ENCODE assay signal across 8 cellular contexts in the genomic region with DNA sequence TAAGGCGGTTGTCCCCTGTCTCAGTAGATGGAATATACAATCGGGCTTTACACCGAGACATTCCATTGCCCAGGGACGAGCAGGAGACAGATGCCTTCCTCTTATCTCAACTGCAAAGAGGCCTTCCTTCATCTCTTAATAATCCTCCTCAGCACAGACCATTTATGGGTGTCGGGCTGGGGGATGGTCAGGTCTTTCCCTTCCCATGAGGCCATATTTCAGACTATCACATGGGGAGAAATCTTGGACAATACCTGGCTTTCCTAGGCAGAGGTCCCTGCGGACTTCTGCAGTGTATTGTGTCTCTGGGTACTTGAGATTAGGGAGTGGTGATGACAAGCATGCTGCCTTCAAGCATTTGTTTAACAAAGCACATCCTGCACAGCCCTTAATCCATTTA. TPM values are rescaled to one million over a fixed set of nuclear protein-coding genes. Genes with fewer than 3 reads are reported as not detected.
DNase-seq lines count a peak whose midpoint lies in the region; FAIRE-seq and TF ChIP-seq lines count a peak whose summit lies in the region.
"Not testable (repeated sequence)": the region's sequence is repeated elsewhere in the genome, so short reads cannot be mapped to it uniquely, and the experiment has no call there.
"Had no signal": no experiment of that assay in that cellular context is flagged by ENCODE, and none has a peak within 500 bp of the region (broad histone marks: within the 10 kb centered on the region; RNA-seq: fewer than 3 reads in every experiment).

No MANE protein-coding gene starts in this region.

- not testable (repeated sequence) for H3K4me1 Mint-ChIP-seq in astrocyte (ENCODE audit: low read depth, unreplicated experiment)

- H3K4me3 ChIP-seq in HAP-1; SJCRH30; astrocyte (ENCODE audit: insufficient read depth, low read depth, low read length): not testable (repeated sequence)

- TF ChIP-seq CTCF in astrocyte (IDR thresholded peaks at IDR 0.05; ENCODE audit: insufficient read depth, low read depth, low read length), result not testable (repeated sequence)

- not testable (repeated sequence) for H3K79me2 ChIP-seq in astrocyte (ENCODE audit: insufficient read depth, low read length)

- not testable (repeated sequence) for FAIRE-seq in astrocyte (lab: Jason Lieb, UNC)

- H3K4me3 Mint-ChIP-seq in astrocyte (ENCODE audit: unreplicated experiment), result not testable (repeated sequence)

- H3K9me3 Mint-ChIP-seq in astrocyte (ENCODE audit: unreplicated experiment), result not testable (repeated sequence)

- H3K4me2 ChIP-seq in astrocyte (ENCODE audit: low read length), result not testable (repeated sequence)

- H3K36me3 ChIP-seq in HAP-1 (replicated peaks); SJCRH30; astrocyte (ENCODE audit: insufficient read depth, low read length): not testable (repeated sequence)

- H3K9ac ChIP-seq in astrocyte (ENCODE audit: low read length), result not testable (repeated sequence)

- not testable (repeated sequence) for H3K27me3 Mint-ChIP-seq in astrocyte (ENCODE audit: low read depth, unreplicated experiment)

- H3K27me3 ChIP-seq in HAP-1 (ENCODE audit: low read depth); SJCRH30; astrocyte (ENCODE audit: insufficient read depth, low read length): not testable (repeated sequence)

- H3K4me1 ChIP-seq in HAP-1; SJCRH30; astrocyte (ENCODE audit: insufficient read depth, low read length): not testable (repeated sequence)

- DNase-seq in ELF-1 (ENCODE audit: low read depth, low spot score) (peak; percentile 58), HAP-1 (ENCODE audit: low spot score in 2 of 2) (peak; percentile 37 to 72), NCI-H526 treated with DMSO at 0.1 percent for 48 hours (lab: John Stamatoyannopoulos, UW) (peak; percentile 9), SJCRH30 (peak; percentile 7 to 9)
- not testable (repeated sequence) for DNase-seq in astrocyte (ENCODE audit: low read depth)

- H3K9me3 ChIP-seq in HAP-1; SJCRH30 (replicated peaks); astrocyte (ENCODE audit: insufficient read depth, low read depth, low read length): not testable (repeated sequence)

- H4K20me1 ChIP-seq in astrocyte (ENCODE audit: insufficient read depth, low read length), result not testable (repeated sequence)

- not testable (repeated sequence) for H3K36me3 Mint-ChIP-seq in astrocyte (ENCODE audit: low read depth, unreplicated experiment)

- H3K27ac Mint-ChIP-seq in astrocyte (ENCODE audit: unreplicated experiment), result peak overlapping the region; percentile 43

- in situ Hi-C loops in HAP-1 (cut with MboI; ENCODE audit: low sequenced_read_pairs), result not testable (repeated sequence)

- H2AFZ ChIP-seq in astrocyte (ENCODE audit: low read depth, low read length), result not testable (repeated sequence)

- H3K27ac ChIP-seq in SJCRH30; astrocyte (ENCODE audit: low read depth, low read length): not testable (repeated sequence)

RNA-seq across cellular contexts. Expression of gene CYP2E1, which starts 14.3 kb away (rescaled TPM):
- total RNA-seq in SJCRH30 (2014; rRNA removed; shearing (Covaris generic)), result 0.03 and 0.06 TPM in 2 replicates
- total RNA-seq in astrocyte, result 2.2 TPM in 2 replicates

RNA-seq across cellular contexts. Expression of gene SYCE1, which starts 23.9 kb away (rescaled TPM):
- total RNA-seq in SJCRH30 (2014; rRNA removed; shearing (Covaris generic)), result 0.16 TPM in 1 of 2 replicates, not detected in the other
- 0.23 TPM in 1 of 2 replicates, not detected in the other for total RNA-seq in astrocyte
- total RNA-seq: A673, G401, GM12878 had no signal
